Comparison of ENCODE assay signal across 13 cellular contexts in genomic region chr22:23573701-23574235, GRCh38. TPM values are rescaled to one million over a fixed set of nuclear protein-coding genes. Genes with fewer than 3 reads are reported as not detected.
"Had no signal": no experiment of that assay in that cellular context is flagged by ENCODE, and none has a peak within 500 bp of the region (broad histone marks: within the 10 kb centered on the region; RNA-seq: fewer than 3 reads in every experiment).

No MANE protein-coding gene starts in this region.

RNA-seq across cellular contexts. Expression of gene IGLL1, which starts 6.3 kb away (rescaled TPM):
- total RNA-seq: activated B cell treated with CpG ODN at 0.5 μM for 24 hours; activated CD4-positive, alpha-beta memory T cell treated with anti-CD3 and anti-CD28 coated beads for 36 hours; activated CD4-positive, alpha-beta T cell treated with anti-CD3 and anti-CD28 coated beads, Interleukin-2, amount 10 ng/mL, durations not matched to agents 24 days and 14 days; activated CD8-positive, alpha-beta memory T cell treated with anti-CD3 and anti-CD28 coated beads for 36 hours; activated CD8-positive, alpha-beta T cell treated with anti-CD3 and anti-CD28 coated beads for 36 hours; activated T-cell treated with anti-CD3 and anti-CD28 coated beads, Interleukin-2, amount 50 U/mL, for 4 hours; activated T-cell treated with anti-CD3 and anti-CD28 coated beads, Interleukin-2, amount 50 U/mL, for 72 hours; activated T-helper 1 cell treated with anti-CD3 and anti-CD28 coated beads, Interleukin-12 subunit alpha, Interleukin-12 subunit beta, Interleukin-2, Interleukin-4 antibody, amounts not matched to agents 30 ng/mL and 10 ng/mL and 1 ng/mL, durations not matched to agents 14 hours and 24 hours and 36 hours; activated T-helper 17 cell treated with anti-CD3 and anti-CD28 coated beads, Interleukin-2, amount 50 U/mL, for 72 hours; adrenal gland; ascending aorta; bronchial epithelial cell; cardiac muscle cell had no signal
- polyA plus RNA-seq: cardiac muscle cell had no signal

RNA-seq across cellular contexts. Expression of gene DRICH1, which starts 58.4 kb away (rescaled TPM):
- total RNA-seq: ascending aorta, bronchial epithelial cell, cardiac muscle cell had no signal
- polyA plus RNA-seq: cardiac muscle cell had no signal
